In genomic region chr3:143433787-143434378, GRCh38 we compare ENCODE assay signal across 10 cellular contexts.
A peak's percentile ranks its signal among the peaks of the same experiment; 100 is the strongest.
DNase-seq lines count a peak whose midpoint lies in the region; ATAC-seq and TF ChIP-seq lines count a peak whose summit lies in the region.
"Had no signal": no experiment of that assay in that cellular context is flagged by ENCODE, and none has a peak within 500 bp of the region (broad histone marks: within the 10 kb centered on the region; RNA-seq: fewer than 3 reads in every experiment).

No MANE protein-coding gene starts in this region.

- no peak overlapping the region for H3K4me3 Mint-ChIP-seq in activated T-cell treated with anti-CD3 and anti-CD28 coated beads, Interleukin-2, amount 50 U/mL, for 72 hours
- no peak overlapping the region for H3K4me3 Mint-ChIP-seq in activated T-cell treated with anti-CD3 and anti-CD28 coated beads, Interleukin-2, amount 50 U/mL, for 24 hours
- H3K4me3 Mint-ChIP-seq in endothelial cell (ENCODE audit: unreplicated experiment), result no peak overlapping the region

- no peak overlapping the region for H3K27ac ChIP-seq in coronary artery
- H3K27ac ChIP-seq: parathyroid adenoma had no signal

- H3K4me1 ChIP-seq in Loucy (ENCODE audit: insufficient read depth, low read length, poor library complexity, severe bottlenecking), result peaks cover 10% of the 10 kb centered on the region
- H3K4me1 ChIP-seq: parathyroid adenoma had no signal

- no peaks in the 10 kb centered on the region for H3K79me2 ChIP-seq in Loucy (ENCODE audit: insufficient read depth, low read length)
- H3K79me2 ChIP-seq: parathyroid adenoma had no signal

- no peaks in the 10 kb centered on the region for H3F3A ChIP-seq in Loucy (ENCODE audit: low read depth)

- no peak overlapping the region for H3K27ac Mint-ChIP-seq in activated T-cell treated with anti-CD3 and anti-CD28 coated beads, Interleukin-2, amount 50 U/mL, for 72 hours
- H3K27ac Mint-ChIP-seq in activated T-cell treated with anti-CD3 and anti-CD28 coated beads, Interleukin-2, amount 50 U/mL, for 24 hours, result no peak overlapping the region
- H3K27ac Mint-ChIP-seq in endothelial cell (ENCODE audit: unreplicated experiment), result no peak overlapping the region

- H2AFZ ChIP-seq in Loucy (ENCODE audit: low read length), result no peak overlapping the region
- H2AFZ ChIP-seq: parathyroid adenoma had no signal

- no peaks in the 10 kb centered on the region for H3K9me3 Mint-ChIP-seq in activated T-cell treated with anti-CD3 and anti-CD28 coated beads, Interleukin-2, amount 50 U/mL, for 72 hours
- H3K9me3 Mint-ChIP-seq in activated T-cell treated with anti-CD3 and anti-CD28 coated beads, Interleukin-2, amount 50 U/mL, for 24 hours, result no peaks in the 10 kb centered on the region
- no peaks in the 10 kb centered on the region for H3K9me3 Mint-ChIP-seq in endothelial cell (ENCODE audit: unreplicated experiment)

- no peaks in the 10 kb centered on the region for H3K4me1 Mint-ChIP-seq in activated T-cell treated with anti-CD3 and anti-CD28 coated beads, Interleukin-2, amount 50 U/mL, for 72 hours (ENCODE audit: low read depth)
- H3K4me1 Mint-ChIP-seq in activated T-cell treated with anti-CD3 and anti-CD28 coated beads, Interleukin-2, amount 50 U/mL, for 24 hours (ENCODE audit: low read depth), result no peaks in the 10 kb centered on the region
- peaks cover 3% of the 10 kb centered on the region for H3K4me1 Mint-ChIP-seq in endothelial cell (ENCODE audit: unreplicated experiment)

- H3K36me3 ChIP-seq in Loucy (ENCODE audit: insufficient read depth, low read length), result no peaks in the 10 kb centered on the region

- ATAC-seq in activated T-cell treated with anti-CD3 and anti-CD28 coated beads, Interleukin-2, amount 50 U/mL, for 72 hours (replicated peaks in 1 of 2), result peak in 1 of 2 donors; percentile 36
- ATAC-seq in HG02938 (IDR thresholded peaks at IDR 0.05; ENCODE audit: unreplicated experiment) (no peak), HG03045 (IDR thresholded peaks at IDR 0.05; ENCODE audit: unreplicated experiment) (no peak)

- no peak overlapping the region for H3K4me2 ChIP-seq in Loucy (ENCODE audit: low read depth, low read length, poor library complexity, severe bottlenecking)

- TF ChIP-seq CTCF in Loucy (conservative IDR thresholded peaks at IDR 0.05; ENCODE audit: low read length), result peak; percentile 83
- TF ChIP-seq CTCF in endothelial cell (IDR thresholded peaks at IDR 0.05; ENCODE audit: unreplicated experiment), result peak; percentile 58
- no peak for TF ChIP-seq CTCF in coronary artery (IDR thresholded peaks at IDR 0.05)

- H3K27me3 ChIP-seq in Loucy (ENCODE audit: insufficient read depth, low read length, poor library complexity, severe bottlenecking), result no peaks in the 10 kb centered on the region

- H3K36me3 Mint-ChIP-seq in activated T-cell treated with anti-CD3 and anti-CD28 coated beads, Interleukin-2, amount 50 U/mL, for 72 hours (ENCODE audit: insufficient read depth in 2 of 2), result no peaks in the 10 kb centered on the region
- no peaks in the 10 kb centered on the region for H3K36me3 Mint-ChIP-seq in activated T-cell treated with anti-CD3 and anti-CD28 coated beads, Interleukin-2, amount 50 U/mL, for 24 hours (ENCODE audit: low read depth)
- peaks cover 4% of the 10 kb centered on the region for H3K36me3 Mint-ChIP-seq in endothelial cell (ENCODE audit: low read depth, unreplicated experiment)

- H3K9me2 ChIP-seq in Loucy (replicated peaks; ENCODE audit: low read depth, low read length), result no peaks in the 10 kb centered on the region

- no peaks in the 10 kb centered on the region for H3K27me3 Mint-ChIP-seq in activated T-cell treated with anti-CD3 and anti-CD28 coated beads, Interleukin-2, amount 50 U/mL, for 72 hours (ENCODE audit: low read depth)
- no peaks in the 10 kb centered on the region for H3K27me3 Mint-ChIP-seq in activated T-cell treated with anti-CD3 and anti-CD28 coated beads, Interleukin-2, amount 50 U/mL, for 24 hours
- H3K27me3 Mint-ChIP-seq in endothelial cell (ENCODE audit: unreplicated experiment), result peaks cover 1% of the 10 kb centered on the region

- H3K9me3 ChIP-seq in Loucy (ENCODE audit: insufficient read depth, low read depth, low read length), result no peaks in the 10 kb centered on the region

- no peak overlapping the region for H3K9ac ChIP-seq in Loucy (ENCODE audit: low read depth, low read length, poor library complexity, severe bottlenecking)
- H3K9ac ChIP-seq: parathyroid adenoma had no signal

- H4K20me1 ChIP-seq in Loucy (ENCODE audit: insufficient read depth, low read length, poor library complexity, severe bottlenecking), result no peaks in the 10 kb centered on the region

- DNase-seq in activated T-cell treated with anti-CD3 and anti-CD28 coated beads, Interleukin-2, amount 50 U/mL, for 72 hours, result peak; percentile 37 to 58
- no peak for DNase-seq in activated T-cell treated with anti-CD3 and anti-CD28 coated beads, Interleukin-2, amount 50 U/mL, for 24 hours
- no peak for DNase-seq in endothelial cell (ENCODE audit: low spot score)
- peak; percentile 28 for DNase-seq in stimulated activated CD4-positive, alpha-beta T cell treated with anti-CD3 and anti-CD28 coated beads, Interleukin-4, amount 100 ng/mL, for 24 hours
- no peak for DNase-seq in coronary artery (ENCODE audit: low spot score)
- DNase-seq: EL had no signal

- H3K4me3 ChIP-seq in Loucy (ENCODE audit: low read length, poor library complexity, severe bottlenecking) (no peak overlapping the region), coronary artery (no peak overlapping the region)

Comparison
In these comparisons a context has a peak if more than half of its experiments do, and no peak if none do; other contexts are left out.
1. DNase-seq: peak in activated T-cell treated with anti-CD3 and anti-CD28 coated beads, Interleukin-2, amount 50 U/mL, for 72 hours (2 of 2) and stimulated activated CD4-positive, alpha-beta T cell treated with anti-CD3 and anti-CD28 coated beads, Interleukin-4, amount 100 ng/mL, for 24 hours (single experiment); none in activated T-cell treated with anti-CD3 and anti-CD28 coated beads, Interleukin-2, amount 50 U/mL, for 24 hours (single experiment), endothelial cell (single experiment) and coronary artery (single experiment).